Comparison of ENCODE assay signal across 7 cellular contexts in genomic region chrX:40012800-40013682, GRCh38.
A peak's percentile ranks its signal among the peaks of the same experiment; 100 is the strongest.
DNase-seq lines count a peak whose midpoint lies in the region; ATAC-seq and TF ChIP-seq lines count a peak whose summit lies in the region.

No MANE protein-coding gene starts in this region.

- ATAC-seq in activated CD8-positive, alpha-beta T cell treated with anti-CD3 and anti-CD28 coated beads, Interleukin-2, amount 10 ng/mL, durations not matched to agents 7 days and 5 days: peak; percentile 42
- peak; percentile 25 to 45 (median 28) for ATAC-seq in natural killer cell

- peaks cover 1% of the 10 kb centered on the region for H3K36me3 Mint-ChIP-seq in activated CD8-positive, alpha-beta T cell treated with anti-CD3 and anti-CD28 coated beads, Interleukin-2, amount 10 ng/mL, durations not matched to agents 7 days and 5 days (ENCODE audit: low read depth)
- H3K36me3 Mint-ChIP-seq in natural killer cell: no peaks in the 10 kb centered on the region

- peak overlapping the region; percentile 72 for H3K27ac Mint-ChIP-seq in activated CD8-positive, alpha-beta T cell treated with anti-CD3 and anti-CD28 coated beads, Interleukin-2, amount 10 ng/mL, durations not matched to agents 7 days and 5 days
- peak overlapping the region in 1 of 2 donors; percentile 81 for H3K27ac Mint-ChIP-seq in natural killer cell

- H3K36me3 ChIP-seq in H7 (replicated peaks; ENCODE audit: control insufficient read depth, insufficient read depth, low read length): no peaks in the 10 kb centered on the region
- H3K36me3 ChIP-seq in esophagus squamous epithelium: no peaks in the 10 kb centered on the region

- peak overlapping the region; percentile 71 for H3K4me3 Mint-ChIP-seq in activated CD8-positive, alpha-beta T cell treated with anti-CD3 and anti-CD28 coated beads, Interleukin-2, amount 10 ng/mL, durations not matched to agents 7 days and 5 days
- H3K4me3 Mint-ChIP-seq in natural killer cell: peak overlapping the region; percentile 84

- CTCF ChIA-PET in GM10248 (lab: Yijun Ruan, JAX): interaction anchor here (1.1 kb wide), 1 partner anchor 16 kb away, joined by 3 read pairs; no protein-coding TSS in a partner anchor
- CTCF ChIA-PET in activated CD8-positive, alpha-beta T cell treated with anti-CD3 and anti-CD28 coated beads, Interleukin-2, amount 10 ng/mL, durations not matched to agents 7 days and 5 days (lab: Charles Lee): interaction anchor here (0.9 to 1.3 kb wide), 3 partner anchors 9 to 156 kb away, joined by 3 to 4 read pairs (median 3); no protein-coding TSS in a partner anchor

- 0 to 28% methylated on average over 4 to 8 of the region's 73 CpGs for WGBS in esophagus squamous epithelium, 2 donors

- peak overlapping the region; percentile 62 for H3K4me3 ChIP-seq in H7 (ENCODE audit: insufficient read depth, low read depth, low read length)
- peak overlapping the region; percentile 44 to 72 (median 60) for H3K4me3 ChIP-seq in esophagus squamous epithelium

- POLR2A ChIA-PET in GM10248 (lab: Yijun Ruan, JAX): no interaction called here
- POLR2A ChIA-PET in activated CD8-positive, alpha-beta T cell treated with anti-CD3 and anti-CD28 coated beads, Interleukin-2, amount 10 ng/mL, durations not matched to agents 7 days and 5 days (lab: Charles Lee): interaction anchor here (0.7 to 2.3 kb wide), 17 partner anchors 10 to 703 kb away, joined by 3 to 18 read pairs (median 4); partner anchors contain the start of gene BCOR

- no peak for TF ChIP-seq CTCF in GM10248 (IDR thresholded peaks at IDR 0.05; ENCODE audit: control extremely low read depth, extremely low read depth, low read depth, missing control alignments)
- no peak for TF ChIP-seq CTCF in esophagus squamous epithelium (IDR thresholded peaks at IDR 0.05)
- no peak for TF ChIP-seq CTCF in natural killer cell (IDR thresholded peaks at IDR 0.05)

- intact Hi-C loops in esophagus squamous epithelium (cut with DNase I) (no loop called here), natural killer cell (cut with micrococcal nuclease) (loop anchor here (5.0 kb wide), 3 partner anchors 94 to 156 kb away; no protein-coding TSS in a partner anchor)

- H3K27ac ChIP-seq in esophagus squamous epithelium: peak overlapping the region; percentile 88 to 96 (median 92)

- H3K4me1 Mint-ChIP-seq in activated CD8-positive, alpha-beta T cell treated with anti-CD3 and anti-CD28 coated beads, Interleukin-2, amount 10 ng/mL, durations not matched to agents 7 days and 5 days (ENCODE audit: low read depth): peaks cover 34% of the 10 kb centered on the region
- peaks cover 0 to 20% of the 10 kb centered on the region in 2 donors for H3K4me1 Mint-ChIP-seq in natural killer cell

- H3K27me3 ChIP-seq in H7 (ENCODE audit: control insufficient read depth, insufficient read depth, low read length) (peaks cover 72% of the 10 kb centered on the region), esophagus squamous epithelium (peaks cover 0 to 13% (median 1%) of the 10 kb centered on the region in 4 donors)

- H3K9me3 ChIP-seq in esophagus squamous epithelium: peaks cover 0 to 4% (median 0%) of the 10 kb centered on the region in 3 donors

- peaks cover 11% of the 10 kb centered on the region for H3K27me3 Mint-ChIP-seq in activated CD8-positive, alpha-beta T cell treated with anti-CD3 and anti-CD28 coated beads, Interleukin-2, amount 10 ng/mL, durations not matched to agents 7 days and 5 days (ENCODE audit: low read depth)
- H3K27me3 Mint-ChIP-seq in natural killer cell (ENCODE audit: low read depth in 2 of 2): peaks cover 12 to 24% of the 10 kb centered on the region in 2 donors

- DNase-seq in GM10248 (ENCODE audit: extremely low spot score) (peak; percentile 54), H7 (peak; percentile 79), NCI-H1417 treated with DMSO at 0.1 percent for 48 hours (lab: John Stamatoyannopoulos, UW) (peak; percentile 53), esophagus squamous epithelium (lab: John Stamatoyannopoulos, UW) (no peak), natural killer cell (peak; percentile 28), cerebellar nuclear complex (lab: John Stamatoyannopoulos, UW) (no peak)
- peak; percentile 67 for DNase-seq in activated CD8-positive, alpha-beta T cell treated with anti-CD3 and anti-CD28 coated beads, Interleukin-2, amount 10 ng/mL, durations not matched to agents 7 days and 5 days

- no peaks in the 10 kb centered on the region for H3K9me3 Mint-ChIP-seq in activated CD8-positive, alpha-beta T cell treated with anti-CD3 and anti-CD28 coated beads, Interleukin-2, amount 10 ng/mL, durations not matched to agents 7 days and 5 days (ENCODE audit: insufficient read depth)
- no peaks in the 10 kb centered on the region for H3K9me3 Mint-ChIP-seq in natural killer cell

- H3K4me1 ChIP-seq in esophagus squamous epithelium: peaks cover 9 to 39% (median 17%) of the 10 kb centered on the region in 3 donors

- TF ChIP-seq POLR2A in esophagus squamous epithelium (IDR thresholded peaks at IDR 0.05): peak in 1 of 4 donors; percentile 43

Comparison
In these comparisons a context has a peak if more than half of its experiments do, and no peak if none do; other contexts are left out.
1. DNase-seq: peak in GM10248 (single experiment), H7 (single experiment), NCI-H1417 treated with DMSO at 0.1 percent for 48 hours (single experiment), activated CD8-positive, alpha-beta T cell treated with anti-CD3 and anti-CD28 coated beads, Interleukin-2, amount 10 ng/mL, durations not matched to agents 7 days and 5 days (single experiment) and natural killer cell (single experiment); none in esophagus squamous epithelium (single experiment) and cerebellar nuclear complex (0 of 2).